In the genomic region with DNA sequence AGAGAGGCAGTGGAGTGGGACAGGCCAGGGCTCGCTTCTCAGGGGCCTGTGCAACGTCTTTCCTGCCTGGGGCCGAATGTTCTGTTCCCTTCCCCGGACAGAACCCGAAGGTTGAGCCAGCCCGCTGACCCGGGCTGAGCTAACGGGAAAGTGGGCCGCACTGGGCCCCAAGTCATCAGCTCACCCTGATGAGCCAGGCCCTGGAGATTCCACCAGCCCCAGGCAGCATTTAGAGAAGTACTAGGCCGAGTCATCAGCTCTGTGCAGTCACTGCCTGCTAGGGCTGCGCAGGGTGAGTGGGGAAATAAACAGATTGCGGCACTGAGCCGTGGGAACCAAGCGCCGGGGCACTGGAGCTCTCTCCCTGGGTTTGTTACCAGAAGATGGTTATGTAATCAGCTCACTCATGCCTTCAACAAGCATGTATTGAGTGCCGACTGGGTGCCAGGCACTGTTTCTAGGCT, we compare ENCODE assay signal across 10 cellular contexts. TPM values are rescaled to one million over a fixed set of nuclear protein-coding genes. Genes with fewer than 3 reads are reported as not detected.
A peak's percentile ranks its signal among the peaks of the same experiment; 100 is the strongest.
DNase-seq lines count a peak whose midpoint lies in the region; ATAC-seq lines count a peak whose summit lies in the region.
"Had no signal": no experiment of that assay in that cellular context is flagged by ENCODE, and none has a peak within 500 bp of the region (broad histone marks: within the 10 kb centered on the region; RNA-seq: fewer than 3 reads in every experiment).

No MANE protein-coding gene starts in this region.

- peak overlapping the region; percentile 47 for H3K4me2 ChIP-seq in GM23248 (ENCODE audit: unreplicated experiment)

- H3K4me3 ChIP-seq in GM23248 (0 out of 2 replicates have a peak overlapping the region, but pooled peaks have one; percentile 3), right cardiac atrium (ENCODE audit: low read length) (no peak overlapping the region), skeletal muscle tissue (ENCODE audit: low read length in 3 of 3) (no peak overlapping the region)
- H3K4me3 ChIP-seq: GM12878 had no signal

- peaks cover 58% of the 10 kb centered on the region for H3F3A ChIP-seq in GM23248 (ENCODE audit: insufficient read depth)

- H3K9me3 ChIP-seq in GM23248 (ENCODE audit: low read depth) (no peaks in the 10 kb centered on the region), right cardiac atrium (ENCODE audit: control insufficient read depth, low read length) (no peaks in the 10 kb centered on the region), skeletal muscle tissue (ENCODE audit: control insufficient read depth in 3 of 3, low read length in 3 of 3) (no peaks in the 10 kb centered on the region)

- H3K27ac ChIP-seq in GM23248 (peak overlapping the region; percentile 99), adipose tissue (ENCODE audit: low read depth, low read length) (peak overlapping the region; percentile 81), right cardiac atrium (ENCODE audit: low read length) (no peak overlapping the region), skeletal muscle tissue (ENCODE audit: low read depth, low read length) (peak overlapping the region; percentile 32)

- H3K9ac ChIP-seq in GM23248 (peak overlapping the region; percentile 87), skeletal muscle tissue (ENCODE audit: low read depth in 1 of 3, low read length in 3 of 3) (no peak overlapping the region)

- intact Hi-C loops in right cardiac atrium (cut with DNase I) = no loop called here

- no peak overlapping the region for H2AFZ ChIP-seq in GM23248

- no peaks in the 10 kb centered on the region for H4K20me1 ChIP-seq in GM23248 (ENCODE audit: insufficient read depth)

- H3K36me3 ChIP-seq in GM23248 (ENCODE audit: low read depth) = no peaks in the 10 kb centered on the region
- no peaks in the 10 kb centered on the region for H3K36me3 ChIP-seq in skeletal muscle tissue (ENCODE audit: control insufficient read depth in 3 of 3, insufficient read depth in 3 of 3, low read length in 3 of 3)

- H3K27me3 ChIP-seq in GM23248 (replicated peaks; ENCODE audit: insufficient read depth) = no peaks in the 10 kb centered on the region
- no peaks in the 10 kb centered on the region for H3K27me3 ChIP-seq in right cardiac atrium (ENCODE audit: control insufficient read depth, insufficient read depth)
- no peaks in the 10 kb centered on the region for H3K27me3 ChIP-seq in skeletal muscle tissue (ENCODE audit: control insufficient read depth in 3 of 3, insufficient read depth in 3 of 3, low read length in 3 of 3)

- ATAC-seq in right cardiac atrium = peak; percentile 12
- ATAC-seq: GM12878 had no signal

- H3K4me1 ChIP-seq in GM23248 (ENCODE audit: insufficient read depth) (peaks cover 69% of the 10 kb centered on the region), right cardiac atrium (ENCODE audit: control insufficient read depth, insufficient read depth, low read length) (no peaks in the 10 kb centered on the region), skeletal muscle tissue (ENCODE audit: control insufficient read depth in 3 of 3, insufficient read depth in 3 of 3, low read length in 3 of 3) (peaks cover 11 to 21% (median 18%) of the 10 kb centered on the region in 3 donors)

- peaks cover 17% of the 10 kb centered on the region; the same call in 1 of the 2 replicates for H3K79me2 ChIP-seq in GM23248 (ENCODE audit: insufficient read depth)

- peak; percentile 100 for DNase-seq in GM23248
- peak; percentile 62 to 84 (median 79) for DNase-seq in right cardiac atrium
- no peak for DNase-seq in COR-L47 (lab: John Stamatoyannopoulos, UW)
- no peak for DNase-seq in T-helper 2 cell
- no peak for DNase-seq in NCI-H2081 treated with DMSO at 0.1 percent for 48 hours (lab: John Stamatoyannopoulos, UW)
- no peak for DNase-seq in DMS153 (lab: John Stamatoyannopoulos, UW)
- DNase-seq: effector memory CD4-positive, alpha-beta T cell had no signal

- H3K9me2 ChIP-seq in GM23248 (ENCODE audit: insufficient read depth) = no peaks in the 10 kb centered on the region

- WGBS in GM23248 (ENCODE audit: low coverage in 1 of 2, low lambda C conversion rate in 2 of 2, missing lambda C conversion rate in 2 of 2), 2 experiments = 16 to 18% methylated on average over 16 of the region's 16 CpGs
- WGBS in adipose tissue, 3 donors = 66 to 84% (median 70%) methylated on average over 16 of the region's 16 CpGs
- 82% methylated on average over 16 of the region's 16 CpGs for WGBS in right cardiac atrium

- in situ Hi-C loops in GM23248 (cut with MboI) = no loop called here

RNA-seq across cellular contexts. Expression of a gene that starts 29.1 kb away (rescaled TPM):
- 443 and 459 TPM in 2 replicates for total RNA-seq in GM23248 (2014; rRNA removed; shearing (Covaris generic))
- polyA plus RNA-seq in GM23248 (2016; fragmentation: Nextera tagmentation; extraction: Ambion mirVana) (264 and 269 TPM in 2 replicates), adipose tissue (1,000 to 10,000 TPM in 1 of 3 donors, 100 to 1,000 TPM in 2; 163 to 1,279 (median 758) TPM), right cardiac atrium (78.7 TPM)
- total RNA-seq in right cardiac atrium (100 to 1,000 TPM in 2 of 4 donors, 10 to 100 TPM in 2; 81.3 to 247 (median 105) TPM), skeletal muscle tissue (67.3 TPM)

RNA-seq across cellular contexts. Expression of a gene that starts 33.9 kb away (rescaled TPM):
- total RNA-seq in GM23248 (2014; rRNA removed; shearing (Covaris generic)) = 233 and 235 TPM in 2 replicates
- polyA plus RNA-seq in GM23248 (2016; fragmentation: Nextera tagmentation; extraction: Ambion mirVana) = 66.4 and 75.8 TPM in 2 replicates
- polyA plus RNA-seq in adipose tissue = 100 to 1,000 TPM in 2 of 3 donors, 10 to 100 TPM in 1; 66.5 to 123 (median 119) TPM
- 10 to 100 TPM; 75.7 to 96.8 (median 86.9) TPM for total RNA-seq in right cardiac atrium
- 73.1 TPM for polyA plus RNA-seq in right cardiac atrium
- 46.4 TPM for total RNA-seq in skeletal muscle tissue

Comparison
In these comparisons a context has a peak if more than half of its experiments do, and no peak if none do; other contexts are left out.
1. DNase-seq: peak in GM23248 (single experiment) and right cardiac atrium (3 of 3); none in COR-L47 (single experiment), T-helper 2 cell (0 of 5), NCI-H2081 treated with DMSO at 0.1 percent for 48 hours (single experiment) and DMS153 (single experiment).